ENCODE assay signal across 1 cellular context in the genomic region with DNA sequence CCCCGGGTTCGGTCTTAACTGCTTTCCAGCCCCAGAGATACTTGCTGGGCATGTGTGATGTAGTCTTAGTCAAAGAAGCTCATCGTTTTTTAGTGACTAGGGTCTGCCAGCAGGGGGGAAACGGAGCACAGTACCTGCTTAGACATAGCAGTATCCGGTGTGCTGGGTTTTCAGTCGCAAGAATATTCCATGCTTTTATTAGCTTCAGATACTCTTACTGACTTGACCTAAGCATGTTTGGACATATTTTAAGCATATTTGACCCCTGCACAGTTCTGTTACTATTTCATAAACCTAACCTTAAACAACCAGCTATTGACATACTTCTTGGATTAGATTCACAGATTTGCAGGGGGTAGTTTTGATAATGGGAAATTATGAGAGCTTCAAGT.
TF ChIP-seq lines count a peak whose summit lies in the region.

No MANE protein-coding gene starts in this region.

TF ChIP-seq in K562, 482 proteins besides CTCF, POLR2A, EP300 and RAD21 (continued from another document and continues in another):
- no peak for TF ChIP-seq SAFB (IDR thresholded peaks at IDR 0.05; ENCODE audit: borderline replicate concordance, low read depth, low read length)
- peak; percentile 15 for TF ChIP-seq RBBP5 (IDR thresholded peaks at IDR 0.05; ENCODE audit: borderline replicate concordance, insufficient read depth, low read length, poor library complexity, severe bottlenecking)
- no peak for TF ChIP-seq HDGF (IDR thresholded peaks at IDR 0.05)
- TF ChIP-seq HNRNPH1 (optimal IDR thresholded peaks at IDR 0.05; ENCODE audit: low read depth, low read length) = no peak
- TF ChIP-seq, protein P1, sequence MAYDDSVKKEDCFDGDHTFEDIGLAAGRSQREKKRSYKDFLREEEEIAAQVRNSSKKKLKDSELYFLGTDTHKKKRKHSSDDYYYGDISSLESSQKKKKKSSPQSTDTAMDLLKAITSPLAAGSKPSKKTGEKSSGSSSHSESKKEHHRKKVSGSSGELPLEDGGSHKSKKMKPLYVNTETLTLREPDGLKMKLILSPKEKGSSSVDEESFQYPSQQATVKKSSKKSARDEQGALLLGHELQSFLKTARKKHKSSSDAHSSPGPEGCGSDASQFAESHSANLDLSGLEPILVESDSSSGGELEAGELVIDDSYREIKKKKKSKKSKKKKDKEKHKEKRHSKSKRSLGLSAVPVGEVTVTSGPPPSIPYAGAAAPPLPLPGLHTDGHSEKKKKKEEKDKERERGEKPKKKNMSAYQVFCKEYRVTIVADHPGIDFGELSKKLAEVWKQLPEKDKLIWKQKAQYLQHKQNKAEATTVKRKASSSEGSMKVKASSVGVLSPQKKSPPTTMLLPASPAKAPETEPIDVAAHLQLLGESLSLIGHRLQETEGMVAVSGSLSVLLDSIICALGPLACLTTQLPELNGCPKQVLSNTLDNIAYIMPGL (CRISPR knock-in tag; IDR thresholded peaks at IDR 0.05) = no peak
- TF ChIP-seq, protein P2, sequence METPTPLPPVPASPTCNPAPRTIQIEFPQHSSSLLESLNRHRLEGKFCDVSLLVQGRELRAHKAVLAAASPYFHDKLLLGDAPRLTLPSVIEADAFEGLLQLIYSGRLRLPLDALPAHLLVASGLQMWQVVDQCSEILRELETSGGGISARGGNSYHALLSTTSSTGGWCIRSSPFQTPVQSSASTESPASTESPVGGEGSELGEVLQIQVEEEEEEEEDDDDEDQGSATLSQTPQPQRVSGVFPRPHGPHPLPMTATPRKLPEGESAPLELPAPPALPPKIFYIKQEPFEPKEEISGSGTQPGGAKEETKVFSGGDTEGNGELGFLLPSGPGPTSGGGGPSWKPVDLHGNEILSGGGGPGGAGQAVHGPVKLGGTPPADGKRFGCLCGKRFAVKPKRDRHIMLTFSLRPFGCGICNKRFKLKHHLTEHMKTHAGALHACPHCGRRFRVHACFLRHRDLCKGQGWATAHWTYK (CRISPR knock-in tag; IDR thresholded peaks at IDR 0.05) = no peak
- no peak for TF ChIP-seq ZNF668 (CRISPR knock-in tag; IDR thresholded peaks at IDR 0.05)
- no peak for TF ChIP-seq ETV6 (IDR thresholded peaks at IDR 0.05; ENCODE audit: borderline replicate concordance in 1 of 2, low read depth in 2 of 2, low read length in 1 of 2)
- no peak for TF ChIP-seq ETV6 (CRISPR knock-in tag; IDR thresholded peaks at IDR 0.05; ENCODE audit: borderline replicate concordance)
- TF ChIP-seq, protein P3, sequence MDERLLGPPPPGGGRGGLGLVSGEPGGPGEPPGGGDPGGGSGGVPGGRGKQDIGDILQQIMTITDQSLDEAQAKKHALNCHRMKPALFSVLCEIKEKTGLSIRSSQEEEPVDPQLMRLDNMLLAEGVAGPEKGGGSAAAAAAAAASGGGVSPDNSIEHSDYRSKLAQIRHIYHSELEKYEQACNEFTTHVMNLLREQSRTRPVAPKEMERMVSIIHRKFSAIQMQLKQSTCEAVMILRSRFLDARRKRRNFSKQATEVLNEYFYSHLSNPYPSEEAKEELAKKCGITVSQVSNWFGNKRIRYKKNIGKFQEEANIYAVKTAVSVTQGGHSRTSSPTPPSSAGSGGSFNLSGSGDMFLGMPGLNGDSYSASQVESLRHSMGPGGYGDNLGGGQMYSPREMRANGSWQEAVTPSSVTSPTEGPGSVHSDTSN (CRISPR knock-in tag; IDR thresholded peaks at IDR 0.05; ENCODE audit: low read depth) = no peak
- TF ChIP-seq, protein P3 (tag; conservative IDR thresholded peaks at IDR 0.05; ENCODE audit: low read depth) = no peak
- TF ChIP-seq RFX7 (CRISPR knock-in tag; IDR thresholded peaks at IDR 0.05) = no peak
- TF ChIP-seq MED1 (CRISPR knock-in tag; IDR thresholded peaks at IDR 0.05; ENCODE audit: borderline replicate concordance) = no peak
- no peak for TF ChIP-seq ZNF384 (IDR thresholded peaks at IDR 0.05; ENCODE audit: low read depth, low read length)
- TF ChIP-seq ZNF263 (CRISPR knock-in tag; IDR thresholded peaks at IDR 0.05; ENCODE audit: borderline replicate concordance) = no peak
- no peak for TF ChIP-seq SIRT6 (IDR thresholded peaks at IDR 0.05; ENCODE audit: low read depth, low read length)
- TF ChIP-seq, protein P4, sequence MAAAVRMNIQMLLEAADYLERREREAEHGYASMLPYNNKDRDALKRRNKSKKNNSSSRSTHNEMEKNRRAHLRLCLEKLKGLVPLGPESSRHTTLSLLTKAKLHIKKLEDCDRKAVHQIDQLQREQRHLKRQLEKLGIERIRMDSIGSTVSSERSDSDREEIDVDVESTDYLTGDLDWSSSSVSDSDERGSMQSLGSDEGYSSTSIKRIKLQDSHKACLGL (CRISPR knock-in tag; IDR thresholded peaks at IDR 0.05; ENCODE audit: borderline replicate concordance, poor library complexity, severe bottlenecking) = no peak
- no peak for TF ChIP-seq FOXJ3 (CRISPR knock-in tag; IDR thresholded peaks at IDR 0.05)
- TF ChIP-seq CBX5 (IDR thresholded peaks at IDR 0.05; ENCODE audit: borderline replicate concordance, low read depth) = no peak
- no peak for TF ChIP-seq RNF2 (IDR thresholded peaks at IDR 0.05)
- TF ChIP-seq, protein P5, sequence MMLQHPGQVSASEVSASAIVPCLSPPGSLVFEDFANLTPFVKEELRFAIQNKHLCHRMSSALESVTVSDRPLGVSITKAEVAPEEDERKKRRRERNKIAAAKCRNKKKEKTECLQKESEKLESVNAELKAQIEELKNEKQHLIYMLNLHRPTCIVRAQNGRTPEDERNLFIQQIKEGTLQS (IDR thresholded peaks at IDR 0.05) = no peak
- TF ChIP-seq, protein P5 (CRISPR knock-in tag; conservative IDR thresholded peaks at IDR 0.05) = no peak; the same call in 1 of the 2 replicates
- TF ChIP-seq, protein P6, sequence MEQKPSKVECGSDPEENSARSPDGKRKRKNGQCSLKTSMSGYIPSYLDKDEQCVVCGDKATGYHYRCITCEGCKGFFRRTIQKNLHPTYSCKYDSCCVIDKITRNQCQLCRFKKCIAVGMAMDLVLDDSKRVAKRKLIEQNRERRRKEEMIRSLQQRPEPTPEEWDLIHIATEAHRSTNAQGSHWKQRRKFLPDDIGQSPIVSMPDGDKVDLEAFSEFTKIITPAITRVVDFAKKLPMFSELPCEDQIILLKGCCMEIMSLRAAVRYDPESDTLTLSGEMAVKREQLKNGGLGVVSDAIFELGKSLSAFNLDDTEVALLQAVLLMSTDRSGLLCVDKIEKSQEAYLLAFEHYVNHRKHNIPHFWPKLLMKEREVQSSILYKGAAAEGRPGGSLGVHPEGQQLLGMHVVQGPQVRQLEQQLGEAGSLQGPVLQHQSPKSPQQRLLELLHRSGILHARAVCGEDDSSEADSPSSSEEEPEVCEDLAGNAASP (IDR thresholded peaks at IDR 0.05) = no peak
- TF ChIP-seq GATAD2A (IDR thresholded peaks at IDR 0.05) = no peak
- 0 out of 2 replicates have a peak, but pooled peaks have one; percentile 4 for TF ChIP-seq NFE2 (IDR thresholded peaks at IDR 0.05; ENCODE audit: low read depth)
- TF ChIP-seq, protein P7, sequence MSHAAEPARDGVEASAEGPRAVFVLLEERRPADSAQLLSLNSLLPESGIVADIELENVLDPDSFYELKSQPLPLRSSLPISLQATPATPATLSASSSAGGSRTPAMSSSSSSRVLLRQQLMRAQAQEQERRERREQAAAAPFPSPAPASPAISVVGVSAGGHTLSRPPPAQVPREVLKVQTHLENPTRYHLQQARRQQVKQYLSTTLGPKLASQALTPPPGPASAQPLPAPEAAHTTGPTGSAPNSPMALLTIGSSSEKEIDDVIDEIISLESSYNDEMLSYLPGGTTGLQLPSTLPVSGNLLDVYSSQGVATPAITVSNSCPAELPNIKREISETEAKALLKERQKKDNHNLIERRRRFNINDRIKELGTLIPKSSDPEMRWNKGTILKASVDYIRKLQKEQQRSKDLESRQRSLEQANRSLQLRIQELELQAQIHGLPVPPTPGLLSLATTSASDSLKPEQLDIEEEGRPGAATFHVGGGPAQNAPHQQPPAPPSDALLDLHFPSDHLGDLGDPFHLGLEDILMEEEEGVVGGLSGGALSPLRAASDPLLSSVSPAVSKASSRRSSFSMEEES (CRISPR knock-in tag; IDR thresholded peaks at IDR 0.05) = no peak
- no peak for TF ChIP-seq MTA2 (IDR thresholded peaks at IDR 0.05; ENCODE audit: low read depth)
- TF ChIP-seq DPF2 (IDR thresholded peaks at IDR 0.05) = no peak
- TF ChIP-seq ZNF282 (CRISPR knock-in tag; IDR thresholded peaks at IDR 0.05) = no peak
- TF ChIP-seq STAT5A (IDR thresholded peaks at IDR 0.05; ENCODE audit: borderline replicate concordance, low read length) = no peak; the same call in 1 of the 2 replicates
- no peak for TF ChIP-seq POLR2H (tag; IDR thresholded peaks at IDR 0.05; ENCODE audit: low read depth)
- peak; percentile 58; the same call in 1 of the 2 replicates for TF ChIP-seq ZNF766 (CRISPR knock-in tag; conservative IDR thresholded peaks at IDR 0.05)
- TF ChIP-seq, protein P8, sequence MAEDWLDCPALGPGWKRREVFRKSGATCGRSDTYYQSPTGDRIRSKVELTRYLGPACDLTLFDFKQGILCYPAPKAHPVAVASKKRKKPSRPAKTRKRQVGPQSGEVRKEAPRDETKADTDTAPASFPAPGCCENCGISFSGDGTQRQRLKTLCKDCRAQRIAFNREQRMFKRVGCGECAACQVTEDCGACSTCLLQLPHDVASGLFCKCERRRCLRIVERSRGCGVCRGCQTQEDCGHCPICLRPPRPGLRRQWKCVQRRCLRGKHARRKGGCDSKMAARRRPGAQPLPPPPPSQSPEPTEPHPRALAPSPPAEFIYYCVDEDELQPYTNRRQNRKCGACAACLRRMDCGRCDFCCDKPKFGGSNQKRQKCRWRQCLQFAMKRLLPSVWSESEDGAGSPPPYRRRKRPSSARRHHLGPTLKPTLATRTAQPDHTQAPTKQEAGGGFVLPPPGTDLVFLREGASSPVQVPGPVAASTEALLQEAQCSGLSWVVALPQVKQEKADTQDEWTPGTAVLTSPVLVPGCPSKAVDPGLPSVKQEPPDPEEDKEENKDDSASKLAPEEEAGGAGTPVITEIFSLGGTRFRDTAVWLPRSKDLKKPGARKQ (CRISPR knock-in tag; IDR thresholded peaks at IDR 0.05) = no peak
- no peak for TF ChIP-seq PHB2 (IDR thresholded peaks at IDR 0.05; ENCODE audit: low read depth)
- TF ChIP-seq, protein P9, sequence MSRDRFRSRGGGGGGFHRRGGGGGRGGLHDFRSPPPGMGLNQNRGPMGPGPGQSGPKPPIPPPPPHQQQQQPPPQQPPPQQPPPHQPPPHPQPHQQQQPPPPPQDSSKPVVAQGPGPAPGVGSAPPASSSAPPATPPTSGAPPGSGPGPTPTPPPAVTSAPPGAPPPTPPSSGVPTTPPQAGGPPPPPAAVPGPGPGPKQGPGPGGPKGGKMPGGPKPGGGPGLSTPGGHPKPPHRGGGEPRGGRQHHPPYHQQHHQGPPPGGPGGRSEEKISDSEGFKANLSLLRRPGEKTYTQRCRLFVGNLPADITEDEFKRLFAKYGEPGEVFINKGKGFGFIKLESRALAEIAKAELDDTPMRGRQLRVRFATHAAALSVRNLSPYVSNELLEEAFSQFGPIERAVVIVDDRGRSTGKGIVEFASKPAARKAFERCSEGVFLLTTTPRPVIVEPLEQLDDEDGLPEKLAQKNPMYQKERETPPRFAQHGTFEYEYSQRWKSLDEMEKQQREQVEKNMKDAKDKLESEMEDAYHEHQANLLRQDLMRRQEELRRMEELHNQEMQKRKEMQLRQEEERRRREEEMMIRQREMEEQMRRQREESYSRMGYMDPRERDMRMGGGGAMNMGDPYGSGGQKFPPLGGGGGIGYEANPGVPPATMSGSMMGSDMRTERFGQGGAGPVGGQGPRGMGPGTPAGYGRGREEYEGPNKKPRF (IDR thresholded peaks at IDR 0.05; ENCODE audit: low read depth, low read length) = no peak
- no peak for TF ChIP-seq ZNF764 (CRISPR knock-in tag; IDR thresholded peaks at IDR 0.05; ENCODE audit: low read depth)
- TF ChIP-seq ZBTB8A (IDR thresholded peaks at IDR 0.05; ENCODE audit: partially characterized antibody) = no peak
- no peak for TF ChIP-seq ZKSCAN3 (CRISPR knock-in tag; IDR thresholded peaks at IDR 0.05)
- TF ChIP-seq CBX3 (IDR thresholded peaks at IDR 0.05; ENCODE audit: borderline replicate concordance in 1 of 2, low read length in 2 of 2) = no peak
- TF ChIP-seq RHOXF2B (CRISPR knock-in tag; conservative IDR thresholded peaks at IDR 0.05) = no peak
- TF ChIP-seq ZNF77 (CRISPR knock-in tag; IDR thresholded peaks at IDR 0.05) = no peak
- no peak for TF ChIP-seq PHB (CRISPR knock-in tag; IDR thresholded peaks at IDR 0.05)
- TF ChIP-seq TBL1XR1 (IDR thresholded peaks at IDR 0.05; ENCODE audit: low read length in 2 of 2) = no peak
- no peak for TF ChIP-seq ESRRB (CRISPR knock-in tag; IDR thresholded peaks at IDR 0.05; ENCODE audit: borderline replicate concordance)
- TF ChIP-seq, protein P10, sequence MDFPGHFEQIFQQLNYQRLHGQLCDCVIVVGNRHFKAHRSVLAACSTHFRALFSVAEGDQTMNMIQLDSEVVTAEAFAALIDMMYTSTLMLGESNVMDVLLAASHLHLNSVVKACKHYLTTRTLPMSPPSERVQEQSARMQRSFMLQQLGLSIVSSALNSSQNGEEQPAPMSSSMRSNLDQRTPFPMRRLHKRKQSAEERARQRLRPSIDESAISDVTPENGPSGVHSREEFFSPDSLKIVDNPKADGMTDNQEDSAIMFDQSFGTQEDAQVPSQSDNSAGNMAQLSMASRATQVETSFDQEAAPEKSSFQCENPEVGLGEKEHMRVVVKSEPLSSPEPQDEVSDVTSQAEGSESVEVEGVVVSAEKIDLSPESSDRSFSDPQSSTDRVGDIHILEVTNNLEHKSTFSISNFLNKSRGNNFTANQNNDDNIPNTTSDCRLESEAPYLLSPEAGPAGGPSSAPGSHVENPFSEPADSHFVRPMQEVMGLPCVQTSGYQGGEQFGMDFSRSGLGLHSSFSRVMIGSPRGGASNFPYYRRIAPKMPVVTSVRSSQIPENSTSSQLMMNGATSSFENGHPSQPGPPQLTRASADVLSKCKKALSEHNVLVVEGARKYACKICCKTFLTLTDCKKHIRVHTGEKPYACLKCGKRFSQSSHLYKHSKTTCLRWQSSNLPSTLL (IDR thresholded peaks at IDR 0.05) = no peak
- TF ChIP-seq ZNF274 (IDR thresholded peaks at IDR 0.05; ENCODE audit: borderline replicate concordance, low read depth, low read length) = no peak
